ENCODE assay signal across 1 cellular context in genomic region chr11:86193297-86194095, GRCh38.
A peak's percentile ranks its signal among the peaks of the same experiment; 100 is the strongest.
TF ChIP-seq lines count a peak whose summit lies in the region.

No MANE protein-coding gene starts in this region.

TF ChIP-seq in HCT116, 20 proteins besides CTCF, POLR2A, EP300 and RAD21 (continued from another document):
- TF ChIP-seq ZFX (IDR thresholded peaks at IDR 0.05) (no peak), EGR1 (IDR thresholded peaks at IDR 0.05; ENCODE audit: low read depth) (0 out of 2 replicates have a peak, but pooled peaks have one; percentile 16), ZNF274 (IDR thresholded peaks at IDR 0.05; ENCODE audit: low read depth, low read length) (no peak), CEBPB (IDR thresholded peaks at IDR 0.05; ENCODE audit: low read depth) (no peak), POLR2AphosphoS5 (IDR thresholded peaks at IDR 0.05; ENCODE audit: low read depth, low read length) (peak; percentile 17; the same call in 1 of the 2 replicates), SIN3A (IDR thresholded peaks at IDR 0.05; ENCODE audit: low read depth) (no peak), EZH2 (IDR thresholded peaks at IDR 0.05) (no peak), ZBTB33 (IDR thresholded peaks at IDR 0.05; ENCODE audit: extremely low read depth, insufficient replicate concordance, low read length) (no peak), JUND (IDR thresholded peaks at IDR 0.05) (no peak), SRF (IDR thresholded peaks at IDR 0.05; ENCODE audit: low read depth) (no peak)
- TF ChIP-seq, protein P1, sequence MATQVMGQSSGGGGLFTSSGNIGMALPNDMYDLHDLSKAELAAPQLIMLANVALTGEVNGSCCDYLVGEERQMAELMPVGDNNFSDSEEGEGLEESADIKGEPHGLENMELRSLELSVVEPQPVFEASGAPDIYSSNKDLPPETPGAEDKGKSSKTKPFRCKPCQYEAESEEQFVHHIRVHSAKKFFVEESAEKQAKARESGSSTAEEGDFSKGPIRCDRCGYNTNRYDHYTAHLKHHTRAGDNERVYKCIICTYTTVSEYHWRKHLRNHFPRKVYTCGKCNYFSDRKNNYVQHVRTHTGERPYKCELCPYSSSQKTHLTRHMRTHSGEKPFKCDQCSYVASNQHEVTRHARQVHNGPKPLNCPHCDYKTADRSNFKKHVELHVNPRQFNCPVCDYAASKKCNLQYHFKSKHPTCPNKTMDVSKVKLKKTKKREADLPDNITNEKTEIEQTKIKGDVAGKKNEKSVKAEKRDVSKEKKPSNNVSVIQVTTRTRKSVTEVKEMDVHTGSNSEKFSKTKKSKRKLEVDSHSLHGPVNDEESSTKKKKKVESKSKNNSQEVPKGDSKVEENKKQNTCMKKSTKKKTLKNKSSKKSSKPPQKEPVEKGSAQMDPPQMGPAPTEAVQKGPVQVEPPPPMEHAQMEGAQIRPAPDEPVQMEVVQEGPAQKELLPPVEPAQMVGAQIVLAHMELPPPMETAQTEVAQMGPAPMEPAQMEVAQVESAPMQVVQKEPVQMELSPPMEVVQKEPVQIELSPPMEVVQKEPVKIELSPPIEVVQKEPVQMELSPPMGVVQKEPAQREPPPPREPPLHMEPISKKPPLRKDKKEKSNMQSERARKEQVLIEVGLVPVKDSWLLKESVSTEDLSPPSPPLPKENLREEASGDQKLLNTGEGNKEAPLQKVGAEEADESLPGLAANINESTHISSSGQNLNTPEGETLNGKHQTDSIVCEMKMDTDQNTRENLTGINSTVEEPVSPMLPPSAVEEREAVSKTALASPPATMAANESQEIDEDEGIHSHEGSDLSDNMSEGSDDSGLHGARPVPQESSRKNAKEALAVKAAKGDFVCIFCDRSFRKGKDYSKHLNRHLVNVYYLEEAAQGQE (IDR thresholded peaks at IDR 0.05; ENCODE audit: low read depth), result no peak
- TF ChIP-seq, protein P2, sequence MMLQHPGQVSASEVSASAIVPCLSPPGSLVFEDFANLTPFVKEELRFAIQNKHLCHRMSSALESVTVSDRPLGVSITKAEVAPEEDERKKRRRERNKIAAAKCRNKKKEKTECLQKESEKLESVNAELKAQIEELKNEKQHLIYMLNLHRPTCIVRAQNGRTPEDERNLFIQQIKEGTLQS (IDR thresholded peaks at IDR 0.05), result no peak
